Comparison of ENCODE assay signal across 11 cellular contexts in the genomic region with DNA sequence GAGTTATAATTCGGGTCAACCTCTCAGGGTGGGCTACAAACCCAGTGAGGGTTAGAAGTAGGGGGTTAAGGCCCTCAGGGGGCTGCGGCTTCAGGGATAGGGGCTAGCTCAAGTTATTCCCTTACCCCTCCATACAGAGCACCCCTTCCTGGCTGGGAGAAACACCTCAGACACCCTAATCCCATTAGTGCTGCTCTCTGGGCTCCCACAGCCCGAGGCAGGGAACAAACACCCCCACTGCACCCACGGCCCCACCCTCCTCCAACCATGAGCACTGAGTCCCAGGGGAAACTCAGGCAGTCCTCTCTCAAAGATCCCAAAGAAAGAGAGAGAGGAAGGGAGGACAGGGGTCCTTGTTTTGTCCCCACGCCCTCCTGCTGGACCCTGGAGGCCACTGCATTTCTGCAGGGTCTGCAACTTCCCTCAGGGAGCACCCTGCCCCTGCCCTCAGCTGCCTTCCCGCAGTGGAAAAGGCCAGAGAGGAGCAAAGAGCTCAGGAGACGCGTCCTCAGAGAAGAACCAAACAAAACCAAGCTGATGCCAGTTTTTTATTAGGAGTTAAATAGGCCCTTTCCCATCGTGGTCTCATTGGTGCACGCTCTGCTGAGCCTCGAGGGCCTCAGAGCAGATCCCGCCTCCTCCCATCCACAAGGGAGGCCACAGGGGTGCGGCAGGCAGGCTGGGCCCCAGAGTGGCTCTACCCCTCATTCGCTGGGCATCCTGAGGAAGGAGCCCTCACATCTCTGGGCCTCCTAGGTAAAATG. TPM values are rescaled to one million over a fixed set of nuclear protein-coding genes. Genes with fewer than 3 reads are reported as not detected.
A peak's percentile ranks its signal among the peaks of the same experiment; 100 is the strongest.
DNase-seq lines count a peak whose midpoint lies in the region; ATAC-seq, FAIRE-seq and TF ChIP-seq lines count a peak whose summit lies in the region.
"Had no signal": no experiment of that assay in that cellular context is flagged by ENCODE, and none has a peak within 500 bp of the region (broad histone marks: within the 10 kb centered on the region; RNA-seq: fewer than 3 reads in every experiment).

No MANE protein-coding gene starts in this region.

- DNase-seq in AG09309 (ENCODE audit: low read depth), result no peak
- peak; percentile 50 for DNase-seq in H9
- DNase-seq in breast epithelium (ENCODE audit: low spot score in 2 of 2), result no peak
- DNase-seq in natural killer cell, result no peak
- DNase-seq in dorsolateral prefrontal cortex, result no peak
- DNase-seq in D721Med (ENCODE audit: insufficient read length, low spot score), result no peak
- no peak for DNase-seq in stimulated activated CD4-positive, alpha-beta T cell treated with anti-CD3 and anti-CD28 coated beads, Interleukin-15, amount 100 ng/mL, for 24 hours
- DNase-seq: EL; stimulated activated naive CD4-positive, alpha-beta T cell had no signal

- no peak overlapping the region for H2BK15ac ChIP-seq in H9 (ENCODE audit: low read depth, low read length)

- no peak for TF ChIP-seq POLR2A in breast epithelium (IDR thresholded peaks at IDR 0.05)

- no peak overlapping the region for H2BK5ac ChIP-seq in H9 (ENCODE audit: insufficient read length, low read length)

- H2BK120ac ChIP-seq in H9 (ENCODE audit: low read depth, low read length, poor library complexity, severe bottlenecking), result no peak overlapping the region

- no peak overlapping the region for H2AFZ ChIP-seq in H9 (ENCODE audit: low read length)

- FAIRE-seq in D721Med (lab: Jason Lieb, UNC), result no peak

- no peak overlapping the region for H3K56ac ChIP-seq in H9 (ENCODE audit: insufficient read length, low read depth, low read length)

- no peak for TF ChIP-seq CTCF in AG09309 (IDR thresholded peaks at IDR 0.05; ENCODE audit: control insufficient read depth, insufficient read depth, low read depth, low read length, missing control alignments)
- TF ChIP-seq CTCF in H9 (conservative IDR thresholded peaks at IDR 0.05), result 0 out of 3 replicates have a peak, but pooled peaks have one; percentile 18
- TF ChIP-seq CTCF in breast epithelium (IDR thresholded peaks at IDR 0.05), result no peak
- no peak for TF ChIP-seq CTCF in natural killer cell (IDR thresholded peaks at IDR 0.05)
- no peak for TF ChIP-seq CTCF in dorsolateral prefrontal cortex (IDR thresholded peaks at IDR 0.05 in 54 of 56, conservative IDR thresholded peaks at IDR 0.05 in 2 of 56; ENCODE audit: low read depth in 1 of 56, partially characterized antibody in 56 of 56)
- no peak for TF ChIP-seq CTCF in D721Med (IDR thresholded peaks at IDR 0.05; ENCODE audit: insufficient read depth, missing control alignments)

- H3K9ac ChIP-seq in H9 (ENCODE audit: extremely low read depth, insufficient read length, low read length), result no peak overlapping the region

- H3K79me1 ChIP-seq in H9 (ENCODE audit: insufficient read depth, low read depth, low read length, poor library complexity, severe bottlenecking), result no peaks in the 10 kb centered on the region

- H3K14ac ChIP-seq in H9 (ENCODE audit: insufficient read depth, low read length), result no peak overlapping the region

- H3K23ac ChIP-seq in H9 (ENCODE audit: insufficient read length, low read depth, low read length), result no peak overlapping the region

- no peak overlapping the region for H2BK20ac ChIP-seq in H9 (ENCODE audit: low read depth, low read length, poor library complexity, severe bottlenecking)

- no peak overlapping the region for H3K4ac ChIP-seq in H9 (ENCODE audit: low read depth, low read length)

- H3K27me3 ChIP-seq in H9 (ENCODE audit: insufficient read depth, low read length) (no peaks in the 10 kb centered on the region), breast epithelium (no peaks in the 10 kb centered on the region), dorsolateral prefrontal cortex (peaks cover 0 to 2% (median 0%) of the 10 kb centered on the region in 45 donors)
- H3K27me3 ChIP-seq: right atrium auricular region had no signal

- no peak overlapping the region for H3K18ac ChIP-seq in H9 (ENCODE audit: insufficient read length, low read depth, low read length)

- no peaks in the 10 kb centered on the region for H3K23me2 ChIP-seq in H9 (ENCODE audit: insufficient read length, low read depth, low read length, poor library complexity, severe bottlenecking)

- H4K5ac ChIP-seq in H9 (ENCODE audit: insufficient read length, low read depth, low read length), result no peak overlapping the region

- H3K27ac ChIP-seq in H9 (ENCODE audit: insufficient read length, low read depth, low read length), result no peak overlapping the region
- peak overlapping the region; percentile 89 to 94 for H3K27ac ChIP-seq in breast epithelium
- no peak overlapping the region for H3K27ac ChIP-seq in dorsolateral prefrontal cortex

- no peaks in the 10 kb centered on the region for H3K9me3 Mint-ChIP-seq in H9
- no peaks in the 10 kb centered on the region for H3K9me3 Mint-ChIP-seq in natural killer cell

- H4K91ac ChIP-seq in H9 (ENCODE audit: insufficient read length, low read depth, low read length), result no peak overlapping the region

- no peaks in the 10 kb centered on the region for H4K20me1 ChIP-seq in H9 (ENCODE audit: control insufficient read depth, insufficient read depth, insufficient read length)

- no peak overlapping the region for H4K8ac ChIP-seq in H9 (replicated peaks; ENCODE audit: insufficient read length, low read depth, low read length)

- no peak for ATAC-seq in natural killer cell
- no peak for ATAC-seq in GM21786 (IDR thresholded peaks at IDR 0.05; ENCODE audit: unreplicated experiment)

- no peaks in the 10 kb centered on the region for H3K36me3 ChIP-seq in breast epithelium
- H3K36me3 ChIP-seq: right atrium auricular region had no signal

- H3K4me3 ChIP-seq in AG09309 (ENCODE audit: control insufficient read depth, low read depth, low read length) (peak overlapping the region; percentile 52; the same call in 1 of the 2 replicates), breast epithelium (peak overlapping the region in 2 of 3 donors; percentile 56 to 62), dorsolateral prefrontal cortex (no peak overlapping the region)

- H3T11ph ChIP-seq in H9 (ENCODE audit: low read length), result no peak overlapping the region

- H3K4me3 Mint-ChIP-seq in H9, result 0 out of 5 replicates have a peak overlapping the region, but pooled peaks of 1 of the 2 experiments have one; percentile 17
- H3K4me3 Mint-ChIP-seq in natural killer cell, result peak overlapping the region; percentile 31

- no CpG with 5 or more reads among the region's 14 CpGs for WGBS in H9 (ENCODE audit: extremely low coverage, insufficient read length, low lambda C conversion rate)

- no peak overlapping the region for H3K4me2 ChIP-seq in H9 (ENCODE audit: insufficient read depth, insufficient read length, low read length)

- no peaks in the 10 kb centered on the region for H3K9me3 ChIP-seq in H9 (ENCODE audit: control insufficient read depth, low read depth, low read length)
- no peaks in the 10 kb centered on the region for H3K9me3 ChIP-seq in breast epithelium
- H3K9me3 ChIP-seq: right atrium auricular region had no signal

- no peaks in the 10 kb centered on the region; a peak in 1 of 7 replicates for H3K36me3 Mint-ChIP-seq in H9 (ENCODE audit: insufficient read depth in 1 of 3, low read depth in 3 of 3)
- no peaks in the 10 kb centered on the region for H3K36me3 Mint-ChIP-seq in natural killer cell

- intact Hi-C loops in breast epithelium (cut with DNase I; ENCODE audit: low total_unique reads) (no loop called here), natural killer cell (cut with micrococcal nuclease) (no loop called here), dorsolateral prefrontal cortex (cut with DNase I) (no loop called here)

- H2AK5ac ChIP-seq in H9 (ENCODE audit: insufficient read length, low read length), result no peak overlapping the region

- peaks cover 54 to 69% of the 10 kb centered on the region in 2 experiments for H3K4me1 Mint-ChIP-seq in H9
- peaks cover 41 to 69% of the 10 kb centered on the region in 2 donors for H3K4me1 Mint-ChIP-seq in natural killer cell

- no peaks in the 10 kb centered on the region for H3K79me2 ChIP-seq in H9 (ENCODE audit: insufficient read depth, low read length)

- no peak overlapping the region for H3K27ac Mint-ChIP-seq in H9
- H3K27ac Mint-ChIP-seq in natural killer cell, result peak overlapping the region in 1 of 2 donors; percentile 98

- no peak overlapping the region for H2BK12ac ChIP-seq in H9 (ENCODE audit: insufficient read length, low read depth, low read length)

- H3K4me1 ChIP-seq in H9 (ENCODE audit: insufficient read depth, low read length) (peaks cover 6% of the 10 kb centered on the region; the same call in 1 of the 2 replicates), breast epithelium (peaks cover 11 to 42% of the 10 kb centered on the region in 2 donors)

- H3K27me3 Mint-ChIP-seq in H9 (ENCODE audit: low read depth) (peaks cover 1% of the 10 kb centered on the region), natural killer cell (ENCODE audit: low read depth in 2 of 2) (peaks cover 0 to 8% of the 10 kb centered on the region in 2 donors)

RNA-seq across cellular contexts. Expression of gene S100A4, which starts 1.4 kb away (rescaled TPM):
- total RNA-seq in H9 (2021) (9.0 and 9.3 TPM in 2 replicates), breast epithelium (1,000 to 10,000 TPM in 1 of 3 donors, 100 to 1,000 TPM in 2; 177 to 1,015 (median 198) TPM), natural killer cell (100 to 1,000 TPM; 509 to 689 (median 597) TPM), dorsolateral prefrontal cortex (10 to 100 TPM in 40 of 120 experiments, 1 to 10 TPM in 79, not detected in 1; 1.2 to 42.8 (median 6.7) TPM)

RNA-seq across cellular contexts. Expression of gene S100A3, which starts 2.1 kb away (rescaled TPM):
- not detected in 2 replicates for total RNA-seq in H9 (2021)
- 1 to 10 TPM in 2 of 3 donors, under 1 TPM in 1; 0.44 to 2.6 (median 2.2) TPM for total RNA-seq in breast epithelium
- not detected for total RNA-seq in natural killer cell
- 1 to 10 TPM in 17 of 120 experiments, under 1 TPM in 11, not detected in 92; 0.59 to 9.7 (median 1.1) TPM for total RNA-seq in dorsolateral prefrontal cortex

RNA-seq across cellular contexts. Expression of gene S100A5, which starts 6.2 kb away (rescaled TPM):
- not detected in 2 replicates for total RNA-seq in H9 (2021)
- not detected for total RNA-seq in breast epithelium
- total RNA-seq in natural killer cell, result not detected
- 1 to 10 TPM in 5 of 120 experiments, under 1 TPM in 1, not detected in 114; 0.47 to 1.9 (median 1.2) TPM for total RNA-seq in dorsolateral prefrontal cortex
- total RNA-seq: right atrium auricular region had no signal

RNA-seq across cellular contexts. Expression of gene S100A6, which starts 11.2 kb away (rescaled TPM):
- total RNA-seq in H9 (2021) (not detected in 2 replicates), breast epithelium (100 to 1,000 TPM; 351 to 861 (median 423) TPM), natural killer cell (100 to 1,000 TPM; 174 to 261 (median 245) TPM), dorsolateral prefrontal cortex (100 to 1,000 TPM in 65 of 120 experiments, 10 to 100 TPM in 55; 62.8 to 242 (median 102) TPM)

RNA-seq across cellular contexts. Expression of gene S100A2, which starts 18.7 kb away (rescaled TPM):
- 0.57 and 0.92 TPM in 2 replicates for total RNA-seq in H9 (2021)
- total RNA-seq in breast epithelium, result 1 to 10 TPM in 1 of 3 donors, under 1 TPM in 1, not detected in 1; 0.33 to 5.4 TPM
- not detected for total RNA-seq in natural killer cell
- total RNA-seq in dorsolateral prefrontal cortex, result 1 to 10 TPM in 45 of 120 experiments, under 1 TPM in 13, not detected in 62; 0.52 to 4.2 (median 1.4) TPM
- total RNA-seq: right atrium auricular region had no signal

Comparison
In these comparisons a context has a peak if more than half of its experiments do, and no peak if none do; other contexts are left out.
1. H3K4me3 ChIP-seq: peak in AG09309 (single experiment) and breast epithelium (2 of 3); none in dorsolateral prefrontal cortex (0 of 59).
2. H3K27ac ChIP-seq: peak in breast epithelium (2 of 2); none in H9 (single experiment) and dorsolateral prefrontal cortex (0 of 59).
3. RNA of gene S100A4, which starts 1.4 kb away (total RNA-seq): 509 to 689 TPM in natural killer cell and 177 to 1,015 TPM in breast epithelium; 9.0 to 9.3 TPM in H9 and 1.2 to 42.8 TPM in dorsolateral prefrontal cortex; every median in the first group is over 4 times any median in the second.